ENCODE assay signal across 8 cellular contexts in the genomic region with DNA sequence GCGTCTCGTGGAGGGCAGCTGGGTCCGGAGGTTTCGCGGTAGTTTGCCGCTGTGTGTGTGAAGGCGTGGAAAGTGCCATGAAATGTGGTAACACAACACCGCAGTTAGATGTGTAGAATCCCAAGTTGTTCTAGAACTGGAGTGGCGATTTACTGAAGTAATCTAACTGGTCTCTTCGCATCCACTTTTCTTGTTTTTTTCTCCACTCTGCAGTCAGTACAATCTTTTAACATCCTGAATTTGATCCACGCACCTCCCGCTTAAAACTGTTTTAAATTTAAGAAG. TPM values are rescaled to one million over a fixed set of nuclear protein-coding genes. Genes with fewer than 3 reads are reported as not detected.
DNase-seq lines count a peak whose midpoint lies in the region; ATAC-seq and TF ChIP-seq lines count a peak whose summit lies in the region.

No MANE protein-coding gene starts in this region.

- peak overlapping the region; percentile 38 to 51 for H3K9ac ChIP-seq in liver (ENCODE audit: low read depth in 1 of 2, low read length in 2 of 2)

- peak overlapping the region in 4 of 5 donors; percentile 96 to 97 (median 96) for H3K27ac ChIP-seq in adrenal gland
- H3K27ac ChIP-seq in liver (ENCODE audit: low read depth in 1 of 2, low read length in 2 of 2), result peak overlapping the region; percentile 89 to 95
- peak overlapping the region; percentile 95 to 98 (median 96) for H3K27ac ChIP-seq in upper lobe of left lung

- TF ChIP-seq POLR2A in adrenal gland (IDR thresholded peaks at IDR 0.05), result no peak
- TF ChIP-seq POLR2A in upper lobe of left lung (IDR thresholded peaks at IDR 0.05), result no peak

- H3K27me3 ChIP-seq in adrenal gland (no peaks in the 10 kb centered on the region), liver (ENCODE audit: control insufficient read depth in 4 of 4, insufficient read depth in 4 of 4, low read length in 3 of 4) (no peaks in the 10 kb centered on the region), upper lobe of left lung (no peaks in the 10 kb centered on the region)

- H3K4me3 ChIP-seq in adrenal gland, result peak overlapping the region; percentile 45 to 92 (median 69)
- peak overlapping the region; percentile 79 to 91 (median 88) for H3K4me3 ChIP-seq in liver (ENCODE audit: low read depth in 1 of 3, low read length in 3 of 3)
- H3K4me3 ChIP-seq in upper lobe of left lung, result peak overlapping the region; percentile 78 to 94 (median 86)

- DNase-seq in A172 (ENCODE audit: low spot score) (peak; percentile 15), HCEC 1CT (peak; percentile 39), adrenal gland (no peak), upper lobe of left lung (no peak), NOMO-1 treated with dmso at 0.1 percent for 144 hours (lab: John Stamatoyannopoulos, UW; ENCODE audit: unreplicated experiment) (no peak), KG1 (lab: John Stamatoyannopoulos, UW) (no peak)

- ATAC-seq in upper lobe of left lung (ENCODE audit: low FRiP score in 2 of 2) (no peak), GM18909 (IDR thresholded peaks at IDR 0.05; ENCODE audit: poor library complexity, unreplicated experiment) (no peak)

- no peak for TF ChIP-seq EP300 in upper lobe of left lung (IDR thresholded peaks at IDR 0.05)

- intact Hi-C loops in adrenal gland (cut with DNase I), result no loop called here

- no peak for TF ChIP-seq CTCF in adrenal gland (IDR thresholded peaks at IDR 0.05)
- no peak for TF ChIP-seq CTCF in liver (IDR thresholded peaks at IDR 0.05; ENCODE audit: low read depth, low read length, missing input control)
- no peak for TF ChIP-seq CTCF in upper lobe of left lung (IDR thresholded peaks at IDR 0.05)

- H3K9me3 ChIP-seq in adrenal gland (replicated peaks in 1 of 3) (no peaks in the 10 kb centered on the region), liver (ENCODE audit: control insufficient read depth in 4 of 4, low read length in 3 of 4) (no peaks in the 10 kb centered on the region), upper lobe of left lung (no peaks in the 10 kb centered on the region)

- H3K4me1 ChIP-seq in adrenal gland (replicated peaks in 1 of 2) (peaks cover 17 to 30% of the 10 kb centered on the region in 2 donors), liver (ENCODE audit: control insufficient read depth in 4 of 4, insufficient read depth in 4 of 4, low read length in 3 of 4) (peaks cover 2 to 16% (median 14%) of the 10 kb centered on the region in 4 donors), upper lobe of left lung (peaks cover 14 to 23% (median 17%) of the 10 kb centered on the region in 4 donors)

- TF ChIP-seq RAD21 in liver (IDR thresholded peaks at IDR 0.05), result no peak

- WGBS in adrenal gland, 4 donors, result 0 to 1% (median 1%) methylated on average over 12 of the region's 12 CpGs
- WGBS in liver, result under 1% methylated on average over 12 of the region's 12 CpGs
- 0% methylated on average over 12 of the region's 12 CpGs for WGBS in upper lobe of left lung, 2 donors

- H3K36me3 ChIP-seq in adrenal gland (replicated peaks in 1 of 2), result no peaks in the 10 kb centered on the region
- H3K36me3 ChIP-seq in liver (ENCODE audit: control insufficient read depth in 4 of 4, insufficient read depth in 3 of 4, low read depth in 1 of 4, low read length in 3 of 4), result peaks cover 0 to 2% (median 0%) of the 10 kb centered on the region in 4 donors
- H3K36me3 ChIP-seq in upper lobe of left lung, result no peaks in the 10 kb centered on the region

TF ChIP-seq in liver, 16 proteins besides CTCF, POLR2A, EP300 and RAD21:
- TF ChIP-seq RXRA (IDR thresholded peaks at IDR 0.05) (no peak), TAF1 (conservative IDR thresholded peaks at IDR 0.05) (no peak), HNF4G (IDR thresholded peaks at IDR 0.05) (no peak), EGR1 (IDR thresholded peaks at IDR 0.05; ENCODE audit: low read depth in 2 of 2) (no peak), SP1 (IDR thresholded peaks at IDR 0.05) (no peak), JUND (IDR thresholded peaks at IDR 0.05) (no peak), FOXA2 (IDR thresholded peaks at IDR 0.05) (no peak), YY1 (IDR thresholded peaks at IDR 0.05) (no peak), GABPA (IDR thresholded peaks at IDR 0.05 in 1 of 2, conservative IDR thresholded peaks at IDR 0.05 in 1 of 2) (no peak), NR2F2 (IDR thresholded peaks at IDR 0.05) (no peak)
- TF ChIP-seq, protein P1, sequence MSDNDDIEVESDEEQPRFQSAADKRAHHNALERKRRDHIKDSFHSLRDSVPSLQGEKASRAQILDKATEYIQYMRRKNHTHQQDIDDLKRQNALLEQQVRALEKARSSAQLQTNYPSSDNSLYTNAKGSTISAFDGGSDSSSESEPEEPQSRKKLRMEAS (IDR thresholded peaks at IDR 0.05), result no peak
- TF ChIP-seq, protein P2, sequence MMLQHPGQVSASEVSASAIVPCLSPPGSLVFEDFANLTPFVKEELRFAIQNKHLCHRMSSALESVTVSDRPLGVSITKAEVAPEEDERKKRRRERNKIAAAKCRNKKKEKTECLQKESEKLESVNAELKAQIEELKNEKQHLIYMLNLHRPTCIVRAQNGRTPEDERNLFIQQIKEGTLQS (IDR thresholded peaks at IDR 0.05), result no peak
- TF ChIP-seq, protein P3, sequence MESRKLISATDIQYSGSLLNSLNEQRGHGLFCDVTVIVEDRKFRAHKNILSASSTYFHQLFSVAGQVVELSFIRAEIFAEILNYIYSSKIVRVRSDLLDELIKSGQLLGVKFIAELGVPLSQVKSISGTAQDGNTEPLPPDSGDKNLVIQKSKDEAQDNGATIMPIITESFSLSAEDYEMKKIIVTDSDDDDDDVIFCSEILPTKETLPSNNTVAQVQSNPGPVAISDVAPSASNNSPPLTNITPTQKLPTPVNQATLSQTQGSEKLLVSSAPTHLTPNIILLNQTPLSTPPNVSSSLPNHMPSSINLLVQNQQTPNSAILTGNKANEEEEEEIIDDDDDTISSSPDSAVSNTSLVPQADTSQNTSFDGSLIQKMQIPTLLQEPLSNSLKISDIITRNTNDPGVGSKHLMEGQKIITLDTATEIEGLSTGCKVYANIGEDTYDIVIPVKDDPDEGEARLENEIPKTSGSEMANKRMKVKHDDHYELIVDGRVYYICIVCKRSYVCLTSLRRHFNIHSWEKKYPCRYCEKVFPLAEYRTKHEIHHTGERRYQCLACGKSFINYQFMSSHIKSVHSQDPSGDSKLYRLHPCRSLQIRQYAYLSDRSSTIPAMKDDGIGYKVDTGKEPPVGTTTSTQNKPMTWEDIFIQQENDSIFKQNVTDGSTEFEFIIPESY (IDR thresholded peaks at IDR 0.05), result no peak
- TF ChIP-seq, protein P4, sequence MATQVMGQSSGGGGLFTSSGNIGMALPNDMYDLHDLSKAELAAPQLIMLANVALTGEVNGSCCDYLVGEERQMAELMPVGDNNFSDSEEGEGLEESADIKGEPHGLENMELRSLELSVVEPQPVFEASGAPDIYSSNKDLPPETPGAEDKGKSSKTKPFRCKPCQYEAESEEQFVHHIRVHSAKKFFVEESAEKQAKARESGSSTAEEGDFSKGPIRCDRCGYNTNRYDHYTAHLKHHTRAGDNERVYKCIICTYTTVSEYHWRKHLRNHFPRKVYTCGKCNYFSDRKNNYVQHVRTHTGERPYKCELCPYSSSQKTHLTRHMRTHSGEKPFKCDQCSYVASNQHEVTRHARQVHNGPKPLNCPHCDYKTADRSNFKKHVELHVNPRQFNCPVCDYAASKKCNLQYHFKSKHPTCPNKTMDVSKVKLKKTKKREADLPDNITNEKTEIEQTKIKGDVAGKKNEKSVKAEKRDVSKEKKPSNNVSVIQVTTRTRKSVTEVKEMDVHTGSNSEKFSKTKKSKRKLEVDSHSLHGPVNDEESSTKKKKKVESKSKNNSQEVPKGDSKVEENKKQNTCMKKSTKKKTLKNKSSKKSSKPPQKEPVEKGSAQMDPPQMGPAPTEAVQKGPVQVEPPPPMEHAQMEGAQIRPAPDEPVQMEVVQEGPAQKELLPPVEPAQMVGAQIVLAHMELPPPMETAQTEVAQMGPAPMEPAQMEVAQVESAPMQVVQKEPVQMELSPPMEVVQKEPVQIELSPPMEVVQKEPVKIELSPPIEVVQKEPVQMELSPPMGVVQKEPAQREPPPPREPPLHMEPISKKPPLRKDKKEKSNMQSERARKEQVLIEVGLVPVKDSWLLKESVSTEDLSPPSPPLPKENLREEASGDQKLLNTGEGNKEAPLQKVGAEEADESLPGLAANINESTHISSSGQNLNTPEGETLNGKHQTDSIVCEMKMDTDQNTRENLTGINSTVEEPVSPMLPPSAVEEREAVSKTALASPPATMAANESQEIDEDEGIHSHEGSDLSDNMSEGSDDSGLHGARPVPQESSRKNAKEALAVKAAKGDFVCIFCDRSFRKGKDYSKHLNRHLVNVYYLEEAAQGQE (IDR thresholded peaks at IDR 0.05), result no peak

RNA-seq across cellular contexts. Expression of a gene that starts 0.5 kb away (rescaled TPM):
- 20.6 and 30.0 TPM in 2 replicates for total RNA-seq in A172 (2014; rRNA removed; shearing (Covaris generic))
- total RNA-seq in adrenal gland (10 to 100 TPM; 11.6 to 37.3 (median 26.5) TPM), liver (1 to 10 TPM; 5.4 to 9.5 TPM), upper lobe of left lung (10 to 100 TPM in 5 of 6 donors, 1 to 10 TPM in 1; 6.3 to 17.9 (median 15.7) TPM)
- polyA plus RNA-seq in adrenal gland (10 to 100 TPM; 10.2 to 29.0 (median 15.2) TPM), liver (1 to 10 TPM; 2.3 TPM)

RNA-seq across cellular contexts. Expression of a gene that starts 0.7 kb away (rescaled TPM):
- 24.4 and 33.5 TPM in 2 replicates for total RNA-seq in A172 (2014; rRNA removed; shearing (Covaris generic))
- total RNA-seq in adrenal gland, result 10 to 100 TPM; 23.8 to 75.4 (median 53.0) TPM
- polyA plus RNA-seq in adrenal gland, result 10 to 100 TPM in 1 of 3 donors, 1 to 10 TPM in 2; 5.8 to 94.2 (median 9.0) TPM
- 10 to 100 TPM in 1 of 2 donors, 1 to 10 TPM in 1; 8.6 to 14.1 TPM for total RNA-seq in liver
- 10 to 100 TPM; 13.0 to 13.3 TPM for polyA plus RNA-seq in liver
- 10 to 100 TPM in 4 of 6 donors, 1 to 10 TPM in 2; 4.9 to 20.1 (median 14.2) TPM for total RNA-seq in upper lobe of left lung

Comparison
In these comparisons a context has a peak if more than half of its experiments do, and no peak if none do; other contexts are left out.
1. DNase-seq: peak in A172 (single experiment) and HCEC 1CT (single experiment); none in adrenal gland (0 of 7), upper lobe of left lung (0 of 2), NOMO-1 treated with dmso at 0.1 percent for 144 hours (single experiment) and KG1 (single experiment).
2. Peak in every context shown above with its lines, with median percentiles within 50 percentile points of each other: H3K27ac ChIP-seq and H3K4me3 ChIP-seq.